ENCODE assay signal across 10 cellular contexts in genomic region chr22:31139866-31140716, GRCh38. TPM values are rescaled to one million over a fixed set of nuclear protein-coding genes. Genes with fewer than 3 reads are reported as not detected.
DNase-seq lines count a peak whose midpoint lies in the region; ATAC-seq and TF ChIP-seq lines count a peak whose summit lies in the region.
"Had no signal": no experiment of that assay in that cellular context is flagged by ENCODE, and none has a peak within 500 bp of the region (broad histone marks: within the 10 kb centered on the region; RNA-seq: fewer than 3 reads in every experiment).

Gene PLA2G3, minus strand, starts transcription at chr22:31140508. Its CDS starts 154 bp downstream, at chr22:31140354.

- H3K4me2 ChIP-seq in HCT116 (ENCODE audit: low read length) (no peak within 1 kb of the TSS), fibroblast of lung (ENCODE audit: extremely low read depth, insufficient read depth, low read length) (peak within 1 kb of the TSS; percentile 32)
- H3K4me2 ChIP-seq: PC-9 had no signal

- CTCF ChIA-PET in HCT116 (lab: Charles Lee): interaction anchor here (1.3 kb wide), 1 partner anchor 33 kb away, joined by 3 read pairs; the partner anchor contains the start of gene SELENOM

- TF ChIP-seq CTCF in HCT116 (IDR thresholded peaks at IDR 0.05 in 2 of 3, conservative IDR thresholded peaks at IDR 0.05 in 1 of 3; ENCODE audit: borderline replicate concordance in 1 of 3, insufficient read depth in 1 of 3, low read depth in 2 of 3, low read length in 2 of 3) (no peak), fibroblast of lung (conservative IDR thresholded peaks at IDR 0.05 in 1 of 2, IDR thresholded peaks at IDR 0.05 in 1 of 2; ENCODE audit: low read depth in 1 of 2, low read length in 2 of 2) (no peak), progenitor cell of endocrine pancreas (IDR thresholded peaks at IDR 0.05; ENCODE audit: unreplicated experiment) (peak; percentile 33)

- BruUV-seq in HCT116 (replicated peaks; lab: Mats Ljungman, UMichigan): no TSS peak

- H3K9me3 Mint-ChIP-seq in progenitor cell of endocrine pancreas (ENCODE audit: low read depth): no peaks in the 10 kb centered on the region

- H3K27me3 ChIP-seq in HCT116 (ENCODE audit: insufficient read depth, low read length) (no peaks in the 10 kb centered on the region), fibroblast of lung (ENCODE audit: control insufficient read depth, insufficient read depth, low read length) (peaks cover 13% of the 10 kb centered on the region)
- H3K27me3 ChIP-seq: ovary, vagina had no signal

- H3K9me2 ChIP-seq in HCT116 (ENCODE audit: insufficient read depth): no peaks in the 10 kb centered on the region

- peak within 1 kb of the TSS; percentile 44 for H3K4me3 Mint-ChIP-seq in progenitor cell of endocrine pancreas (ENCODE audit: low read depth)

- peaks cover 0 to 10% of the 10 kb centered on the region in 2 experiments; a peak in 2 of 4 replicates for H3K4me1 ChIP-seq in HCT116 (ENCODE audit: control insufficient read depth in 1 of 2, insufficient read depth in 2 of 2, low read length in 2 of 2)
- no peaks in the 10 kb centered on the region for H3K4me1 ChIP-seq in fibroblast of lung (ENCODE audit: control insufficient read depth, extremely low read depth, insufficient read depth, low read length)

- POLR2A ChIA-PET in HCT116 (lab: Charles Lee): no interaction called here

- RAD21 ChIA-PET in HCT116 (lab: Charles Lee; ENCODE audit: low non-redundant PET in 1 of 2, low total read pairs in 2 of 2, uncharacterized antibody in 2 of 2, unreplicated experiment in 2 of 2): no interaction called here

- DNase-seq in HCT116 (ENCODE audit: low read depth, low spot score) (no peak), NCI-H446 treated with DMSO at 0.1 percent for 48 hours (lab: John Stamatoyannopoulos, UW) (peak; percentile 81), fibroblast of lung (ENCODE audit: low read depth in 2 of 2) (peak; percentile 62 to 65), progenitor cell of endocrine pancreas (ENCODE audit: low spot score, unreplicated experiment) (peak; percentile 22), AML-193 (lab: John Stamatoyannopoulos, UW) (no peak)
- DNase-seq in stimulated activated CD4-positive, alpha-beta T cell treated with anti-CD3 and anti-CD28 coated beads, Interleukin-2, amount 100 ng/mL, for 24 hours: no peak

- no peak within 1 kb of the TSS for H2AFZ ChIP-seq in HCT116 (ENCODE audit: low read depth, low read length, poor library complexity, severe bottlenecking)
- H2AFZ ChIP-seq in fibroblast of lung (ENCODE audit: low read length): no peak within 1 kb of the TSS
- H2AFZ ChIP-seq: PC-9 had no signal

- no peak for TF ChIP-seq RAD21 in HCT116 (IDR thresholded peaks at IDR 0.05; ENCODE audit: low read depth)

- intact Hi-C loops in HCT116 (cut with micrococcal nuclease): no loop called here

- H4K20me1 ChIP-seq in HCT116 (ENCODE audit: insufficient read depth) (no peaks in the 10 kb centered on the region), fibroblast of lung (ENCODE audit: control insufficient read depth, extremely low read depth, insufficient read depth, low read length) (no peaks in the 10 kb centered on the region)

- H3K27ac Mint-ChIP-seq in progenitor cell of endocrine pancreas: no peak within 1 kb of the TSS

- H3K9ac ChIP-seq in HCT116 (ENCODE audit: low read length): no peak within 1 kb of the TSS
- H3K9ac ChIP-seq in fibroblast of lung (ENCODE audit: insufficient read depth, low read length): no peak within 1 kb of the TSS

- H3K79me2 ChIP-seq in HCT116 (ENCODE audit: insufficient read depth, low read length) (no peaks in the 10 kb centered on the region), fibroblast of lung (ENCODE audit: control insufficient read depth, insufficient read depth, low read length) (no peaks in the 10 kb centered on the region)

- peaks cover 18% of the 10 kb centered on the region for H3K27me3 Mint-ChIP-seq in progenitor cell of endocrine pancreas

- H3K4me3 ChIP-seq in HCT116 (replicated peaks in 1 of 2; ENCODE audit: low read depth in 1 of 2, low read length in 2 of 2): no peak within 1 kb of the TSS
- no peak within 1 kb of the TSS for H3K4me3 ChIP-seq in fibroblast of lung (replicated peaks in 1 of 4; ENCODE audit: control extremely low read depth in 1 of 4, insufficient read depth in 1 of 4, low read depth in 3 of 4, low read length in 4 of 4)
- H3K4me3 ChIP-seq: ovary, PC-9, vagina had no signal

- H3K36me3 Mint-ChIP-seq in progenitor cell of endocrine pancreas (ENCODE audit: insufficient read depth): no peaks in the 10 kb centered on the region

- H3K36me3 ChIP-seq in HCT116 (ENCODE audit: control insufficient read depth in 1 of 2, insufficient read depth in 2 of 2, low read length in 2 of 2): no peaks in the 10 kb centered on the region
- no peaks in the 10 kb centered on the region for H3K36me3 ChIP-seq in fibroblast of lung (ENCODE audit: control insufficient read depth, insufficient read depth, low read length)
- H3K36me3 ChIP-seq: ovary, vagina had no signal

- H3K27ac ChIP-seq in HCT116 (ENCODE audit: low read depth, low read length) (no peak within 1 kb of the TSS), fibroblast of lung (ENCODE audit: insufficient read depth, low read length) (no peak within 1 kb of the TSS)
- H3K27ac ChIP-seq: ovary, PC-9, vagina had no signal

- ATAC-seq in HCT116: peak; percentile 62
- ATAC-seq in HG03135 (IDR thresholded peaks at IDR 0.05; ENCODE audit: unreplicated experiment): no peak

- H3K9me3 ChIP-seq in HCT116 (ENCODE audit: control insufficient read depth in 1 of 2, insufficient read depth in 1 of 2, low read depth in 1 of 2, low read length in 2 of 2) (no peaks in the 10 kb centered on the region), fibroblast of lung (ENCODE audit: control insufficient read depth, insufficient read depth, low read depth, low read length) (no peaks in the 10 kb centered on the region)
- H3K9me3 ChIP-seq: ovary, vagina had no signal

- peaks cover 2% of the 10 kb centered on the region for H3K4me1 Mint-ChIP-seq in progenitor cell of endocrine pancreas (ENCODE audit: low read depth)

- TF ChIP-seq POLR2A in HCT116 (IDR thresholded peaks at IDR 0.05; ENCODE audit: borderline replicate concordance, extremely low read depth, insufficient read depth, insufficient read length): no peak

TF ChIP-seq in HCT116, 20 proteins besides CTCF, POLR2A, EP300 and RAD21:
- TF ChIP-seq EZH2phosphoT487 (IDR thresholded peaks at IDR 0.05; ENCODE audit: borderline replicate concordance): no peak

RNA-seq across cellular contexts. Expression of gene PLA2G3, which starts in this region (rescaled TPM):
- not detected for total RNA-seq in HCT116 (2021; ENCODE audit: unreplicated experiment)
- polyA plus RNA-seq in HCT116 (2012): not detected in 2 replicates
- 0.33 TPM in 1 of 2 replicates, not detected in the other for total RNA-seq in fibroblast of lung
- 0.18 and 0.61 TPM in 2 replicates for polyA plus RNA-seq in fibroblast of lung
- polyA plus RNA-seq in fibroblast of lung (2012): 0.16 and 0.92 TPM in 2 replicates
- 0.43 TPM in 1 of 2 replicates, not detected in the other for polyA minus RNA-seq in fibroblast of lung (ENCODE audit: low replicate concordance)
- 2.6 and 4.6 TPM in 2 replicates for total RNA-seq in progenitor cell of endocrine pancreas
- total RNA-seq: PC-9 had no signal
- polyA plus RNA-seq: ovary had no signal

Comparison
In these comparisons a context has a peak if more than half of its experiments do, and no peak if none do; other contexts are left out.
1. Peak in ATAC-seq in HCT116; RNA of the gene not detected or under 1 TPM.
2. Peak in DNase-seq and H3K4me2 ChIP-seq in fibroblast of lung; RNA of the gene not detected or under 1 TPM.
3. DNase-seq: peak in NCI-H446 treated with DMSO at 0.1 percent for 48 hours (single experiment) and progenitor cell of endocrine pancreas (single experiment); none in HCT116 (single experiment), stimulated activated CD4-positive, alpha-beta T cell treated with anti-CD3 and anti-CD28 coated beads, Interleukin-2, amount 100 ng/mL, for 24 hours (0 of 2) and AML-193 (0 of 2).